Comparison of ENCODE assay signal across 18 cellular contexts in the genomic region with DNA sequence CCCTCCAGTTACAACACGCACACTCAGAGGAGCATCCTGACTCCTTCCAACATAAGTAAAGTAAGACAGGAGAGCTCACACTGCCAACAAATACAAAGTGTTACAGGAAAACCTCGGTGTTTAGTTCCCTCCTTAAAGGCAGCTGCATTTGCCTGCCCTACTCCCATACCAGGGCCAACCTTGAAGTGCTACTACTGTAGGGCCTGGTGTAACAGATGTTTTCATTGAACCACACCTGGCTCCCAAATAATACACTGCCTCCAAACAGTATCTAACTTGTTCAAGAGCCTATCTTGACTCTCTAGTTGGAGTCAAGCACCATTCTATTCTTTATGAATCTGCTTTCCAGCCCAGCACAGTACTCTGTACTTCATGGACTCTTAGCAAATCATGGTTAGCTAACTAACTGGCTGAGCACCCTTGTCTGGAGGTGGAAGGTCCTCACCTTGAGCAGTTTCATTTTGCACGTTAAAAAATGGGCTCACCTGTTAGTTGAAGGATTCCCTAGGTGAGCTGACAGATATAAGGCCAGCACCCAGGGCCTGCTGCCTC. TPM values are rescaled to one million over a fixed set of nuclear protein-coding genes. Genes with fewer than 3 reads are reported as not detected.
DNase-seq lines count a peak whose midpoint lies in the region; ATAC-seq and TF ChIP-seq lines count a peak whose summit lies in the region.
"Had no signal": no experiment of that assay in that cellular context is flagged by ENCODE, and none has a peak within 500 bp of the region (broad histone marks: within the 10 kb centered on the region; RNA-seq: fewer than 3 reads in every experiment).

No MANE protein-coding gene starts in this region.

- H3K4me3 Mint-ChIP-seq in chondrocyte (ENCODE audit: unreplicated experiment), result no peak overlapping the region
- no peak overlapping the region for H3K4me3 Mint-ChIP-seq in stimulated activated effector memory CD8-positive, alpha-beta T cell treated with anti-CD3 and anti-CD28 coated beads, Interleukin-12 subunit alpha, Interleukin-12 subunit beta, amount 100 ng/mL, for 72 hours
- H3K4me3 Mint-ChIP-seq: CD4-positive, alpha-beta T cell had no signal

- H3K9me2 ChIP-seq in Karpas-422 (replicated peaks; ENCODE audit: insufficient read depth, low read length), result no peaks in the 10 kb centered on the region

- DNase-seq in NCI-H2196 (lab: John Stamatoyannopoulos, UW; ENCODE audit: unreplicated experiment) (peak; percentile 34), NCI-H2196 treated with DMSO at 0.1 percent for 48 hours (lab: John Stamatoyannopoulos, UW; ENCODE audit: unreplicated experiment) (no peak), NCI-H510A (lab: John Stamatoyannopoulos, UW) (peak; percentile 47), chondrocyte (ENCODE audit: low spot score) (no peak), T1000 (lab: John Stamatoyannopoulos, UW) (no peak), Karpas-422 (no peak)
- no peak for DNase-seq in stimulated activated effector memory CD8-positive, alpha-beta T cell treated with anti-CD3 and anti-CD28 coated beads, Interleukin-12 subunit alpha, Interleukin-12 subunit beta, amount 100 ng/mL, for 72 hours (ENCODE audit: low spot score in 2 of 2)
- DNase-seq: 8988T; BE2C; CD4-positive, alpha-beta T cell; NCI-H1417 treated with DMSO at 0.1 percent for 48 hours; NCI-H2029 treated with DMSO at 0.1 percent for 48 hours; NCI-H446; NCI-H774; SHP77 had no signal

- H3K9ac ChIP-seq in Karpas-422 (ENCODE audit: low read length), result no peak overlapping the region

- no peak for ATAC-seq in stimulated activated effector memory CD8-positive, alpha-beta T cell treated with anti-CD3 and anti-CD28 coated beads, Interleukin-12 subunit alpha, Interleukin-12 subunit beta, amount 100 ng/mL, for 72 hours
- no peak for ATAC-seq in HG03432 (IDR thresholded peaks at IDR 0.05; ENCODE audit: unreplicated experiment)
- ATAC-seq: SK-N-SH treated with all-trans-retinoic acid at 6 μM for 48 hours had no signal

- H3K27me3 ChIP-seq in Karpas-422 (ENCODE audit: low read length), result no peaks in the 10 kb centered on the region
- H3K27me3 ChIP-seq: BE2C had no signal

- TF ChIP-seq CTCF in chondrocyte (IDR thresholded peaks at IDR 0.05), result no peak

- no peak overlapping the region for H3K4me3 ChIP-seq in Karpas-422 (ENCODE audit: low read length)
- H3K4me3 ChIP-seq: HAP-1 had no signal

- H3K27ac Mint-ChIP-seq in chondrocyte (ENCODE audit: unreplicated experiment), result peak overlapping the region; percentile 6
- peak overlapping the region; percentile 26 for H3K27ac Mint-ChIP-seq in stimulated activated effector memory CD8-positive, alpha-beta T cell treated with anti-CD3 and anti-CD28 coated beads, Interleukin-12 subunit alpha, Interleukin-12 subunit beta, amount 100 ng/mL, for 72 hours
- H3K27ac Mint-ChIP-seq: CD4-positive, alpha-beta T cell had no signal

- H3K9me3 Mint-ChIP-seq in chondrocyte (ENCODE audit: low read depth), result no peaks in the 10 kb centered on the region
- H3K9me3 Mint-ChIP-seq in stimulated activated effector memory CD8-positive, alpha-beta T cell treated with anti-CD3 and anti-CD28 coated beads, Interleukin-12 subunit alpha, Interleukin-12 subunit beta, amount 100 ng/mL, for 72 hours, result no peaks in the 10 kb centered on the region
- H3K9me3 Mint-ChIP-seq: CD4-positive, alpha-beta T cell had no signal

- H4K20me1 ChIP-seq in Karpas-422 (ENCODE audit: insufficient read depth, low read depth, low read length), result no peaks in the 10 kb centered on the region

- H3K4me1 ChIP-seq in Karpas-422 (ENCODE audit: low read length), result no peaks in the 10 kb centered on the region
- H3K4me1 ChIP-seq: BE2C, HAP-1 had no signal

- H3K27me3 Mint-ChIP-seq in chondrocyte (ENCODE audit: low read depth), result no peaks in the 10 kb centered on the region
- H3K27me3 Mint-ChIP-seq: CD4-positive, alpha-beta T cell had no signal

- H3K27ac ChIP-seq in Karpas-422 (ENCODE audit: low read length), result no peak overlapping the region

- H3K4me2 ChIP-seq in Karpas-422 (ENCODE audit: low read depth, low read length, poor library complexity, severe bottlenecking), result no peak overlapping the region

- no peak overlapping the region for H2AFZ ChIP-seq in Karpas-422 (ENCODE audit: low read length)

- H3K9me3 ChIP-seq in Karpas-422 (ENCODE audit: low read length), result no peaks in the 10 kb centered on the region
- H3K9me3 ChIP-seq: BE2C, HAP-1 had no signal

- H3K79me2 ChIP-seq in Karpas-422 (ENCODE audit: low read length), result no peaks in the 10 kb centered on the region

- no peaks in the 10 kb centered on the region for H3K36me3 ChIP-seq in Karpas-422 (ENCODE audit: insufficient read depth, low read length)
- H3K36me3 ChIP-seq: BE2C, HAP-1 had no signal

- H3K4me1 Mint-ChIP-seq in chondrocyte (ENCODE audit: low read depth), result peaks cover 36% of the 10 kb centered on the region
- H3K4me1 Mint-ChIP-seq in stimulated activated effector memory CD8-positive, alpha-beta T cell treated with anti-CD3 and anti-CD28 coated beads, Interleukin-12 subunit alpha, Interleukin-12 subunit beta, amount 100 ng/mL, for 72 hours, result peaks cover 37% of the 10 kb centered on the region

- peaks cover 2% of the 10 kb centered on the region for H3K36me3 Mint-ChIP-seq in chondrocyte (ENCODE audit: low read depth)
- no peaks in the 10 kb centered on the region for H3K36me3 Mint-ChIP-seq in stimulated activated effector memory CD8-positive, alpha-beta T cell treated with anti-CD3 and anti-CD28 coated beads, Interleukin-12 subunit alpha, Interleukin-12 subunit beta, amount 100 ng/mL, for 72 hours

RNA-seq across cellular contexts. Expression of gene TTC39B, which starts 34.6 kb away (rescaled TPM):
- total RNA-seq in chondrocyte, result 27.9 to 35.1 TPM (median 30.6 TPM) in 3 replicates
- total RNA-seq in Karpas-422 (2014; rRNA removed; shearing (Covaris generic); ENCODE audit: low replicate concordance), result 0.04 TPM in 2 replicates

Comparison
In these comparisons a context has a peak if more than half of its experiments do, and no peak if none do; other contexts are left out.
1. DNase-seq: peak in NCI-H2196 (single experiment) and NCI-H510A (single experiment); none in NCI-H2196 treated with DMSO at 0.1 percent for 48 hours (single experiment), chondrocyte (single experiment), stimulated activated effector memory CD8-positive, alpha-beta T cell treated with anti-CD3 and anti-CD28 coated beads, Interleukin-12 subunit alpha, Interleukin-12 subunit beta, amount 100 ng/mL, for 72 hours (0 of 2), T1000 (single experiment) and Karpas-422 (single experiment).
2. RNA of gene TTC39B, which starts 34.6 kb away (total RNA-seq): 27.9 to 35.1 TPM in chondrocyte; 0.04 TPM in Karpas-422; every median in the first group is over 10 times any median in the second.